Comparison of ENCODE assay signal across 23 cellular contexts in the genomic region with DNA sequence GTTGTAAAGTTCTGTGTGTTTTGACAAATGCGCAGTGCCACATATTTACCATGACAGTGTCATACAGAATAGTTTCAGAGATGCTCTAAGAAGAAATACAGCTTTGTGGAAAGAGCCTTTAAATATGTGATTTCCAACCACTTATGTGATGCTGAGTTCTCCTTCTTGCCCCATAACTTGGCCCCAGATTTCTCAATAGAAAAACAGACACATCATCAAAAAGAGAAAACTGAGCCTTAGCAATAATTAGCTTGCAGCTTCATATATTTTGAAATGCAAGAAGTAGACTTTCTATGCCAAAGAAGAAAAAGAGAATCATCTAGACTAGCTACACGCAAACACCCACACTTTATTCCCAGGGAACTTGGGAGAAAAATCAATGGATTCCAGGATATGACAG.
DNase-seq lines count a peak whose midpoint lies in the region; ATAC-seq and TF ChIP-seq lines count a peak whose summit lies in the region.
"Had no signal": no experiment of that assay in that cellular context is flagged by ENCODE, and none has a peak within 500 bp of the region (broad histone marks: within the 10 kb centered on the region; RNA-seq: fewer than 3 reads in every experiment).

No MANE protein-coding gene starts in this region.

- TF ChIP-seq CTCF in AG10803 (conservative IDR thresholded peaks at IDR 0.05; ENCODE audit: low read length) (no peak), foreskin fibroblast (IDR thresholded peaks at IDR 0.05; ENCODE audit: low read depth, low read length) (no peak)

- no peaks in the 10 kb centered on the region for H3K9me3 ChIP-seq in naive thymus-derived CD4-positive, alpha-beta T cell (ENCODE audit: control insufficient read depth in 2 of 3, low read length in 3 of 3)
- H3K9me3 ChIP-seq: BE2C had no signal

- no peaks in the 10 kb centered on the region for H3K36me3 ChIP-seq in naive thymus-derived CD4-positive, alpha-beta T cell (ENCODE audit: control insufficient read depth in 2 of 3, insufficient read depth in 3 of 3, low read length in 3 of 3)
- H3K36me3 ChIP-seq: BE2C had no signal

- CTCF ChIA-PET in naive thymus-derived CD4-positive, alpha-beta T cell (lab: Charles Lee), result no interaction called here

- H3K4me1 Mint-ChIP-seq in naive thymus-derived CD4-positive, alpha-beta T cell, result peaks cover 0 to 8% (median 5%) of the 10 kb centered on the region in 7 donors
- peaks cover 3% of the 10 kb centered on the region for H3K4me1 Mint-ChIP-seq in activated naive CD8-positive, alpha-beta T cell treated with anti-CD3 and anti-CD28 coated beads, Interleukin-2, amount 50 U/mL, for 24 hours
- H3K4me1 Mint-ChIP-seq: CD4-positive, CD25-positive, alpha-beta regulatory T cell; CD8-positive, alpha-beta memory T cell; GM23338 had no signal

- POLR2A ChIA-PET in naive thymus-derived CD4-positive, alpha-beta T cell (lab: Charles Lee), result no interaction called here

- H3K27ac Mint-ChIP-seq in naive thymus-derived CD4-positive, alpha-beta T cell, result no peak overlapping the region
- H3K27ac Mint-ChIP-seq in activated naive CD8-positive, alpha-beta T cell treated with anti-CD3 and anti-CD28 coated beads, Interleukin-2, amount 50 U/mL, for 24 hours, result no peak overlapping the region
- no peak overlapping the region for H3K27ac Mint-ChIP-seq in activated naive CD4-positive, alpha-beta T cell treated with anti-CD3 and anti-CD28 coated beads, Interleukin-2, amount 50 U/mL, for 72 hours
- H3K27ac Mint-ChIP-seq: GM23338, HFFc6 had no signal

- intact Hi-C loops in naive thymus-derived CD4-positive, alpha-beta T cell (cut with micrococcal nuclease), result no loop called here

- peaks cover 0 to 10% (median 0%) of the 10 kb centered on the region in 11 donors for H3K9me3 Mint-ChIP-seq in naive thymus-derived CD4-positive, alpha-beta T cell
- no peaks in the 10 kb centered on the region for H3K9me3 Mint-ChIP-seq in activated naive CD8-positive, alpha-beta T cell treated with anti-CD3 and anti-CD28 coated beads, Interleukin-2, amount 50 U/mL, for 24 hours
- H3K9me3 Mint-ChIP-seq in activated naive CD4-positive, alpha-beta T cell treated with anti-CD3 and anti-CD28 coated beads, Interleukin-2, amount 50 U/mL, for 72 hours, result no peaks in the 10 kb centered on the region
- H3K9me3 Mint-ChIP-seq: CD8-positive, alpha-beta memory T cell; HFFc6 had no signal

- no peaks in the 10 kb centered on the region for H3K4me1 ChIP-seq in naive thymus-derived CD4-positive, alpha-beta T cell (ENCODE audit: control insufficient read depth in 2 of 2, insufficient read depth in 2 of 2, low read length in 2 of 2)
- H3K4me1 ChIP-seq: BE2C had no signal

- DNase-seq in AG10803 (ENCODE audit: low read depth), result peak; percentile 39
- DNase-seq in dedifferentiated amniotic fluid mesenchymal stem cell (ENCODE audit: extremely low spot score), result peak; percentile 35
- peak; percentile 33 to 73 for DNase-seq in foreskin fibroblast
- no peak for DNase-seq in naive thymus-derived CD4-positive, alpha-beta T cell
- no peak for DNase-seq in NCI-H748 treated with DMSO at 0.1 percent for 48 hours (lab: John Stamatoyannopoulos, UW)
- no peak for DNase-seq in activated naive CD8-positive, alpha-beta T cell treated with anti-CD3 and anti-CD28 coated beads, Interleukin-2, amount 50 U/mL, for 24 hours
- DNase-seq in activated naive CD4-positive, alpha-beta T cell treated with anti-CD3 and anti-CD28 coated beads, Interleukin-2, amount 50 U/mL, for 72 hours (ENCODE audit: low spot score in 2 of 2), result no peak
- DNase-seq: 8988T; BE2C; C1 segment of cervical spinal cord; CD4-positive, CD25-positive, alpha-beta regulatory T cell; CD8-positive, alpha-beta memory T cell; COR-L47; DMS 273 treated with DMSO at 0.1 percent for 48 hours; DMS53; DND-41; EL; H7; HFFc6; IMR-90 had no signal

- H3K36me3 Mint-ChIP-seq in naive thymus-derived CD4-positive, alpha-beta T cell, result no peaks in the 10 kb centered on the region
- no peaks in the 10 kb centered on the region for H3K36me3 Mint-ChIP-seq in activated naive CD8-positive, alpha-beta T cell treated with anti-CD3 and anti-CD28 coated beads, Interleukin-2, amount 50 U/mL, for 24 hours (ENCODE audit: low read depth)
- no peaks in the 10 kb centered on the region for H3K36me3 Mint-ChIP-seq in activated naive CD4-positive, alpha-beta T cell treated with anti-CD3 and anti-CD28 coated beads, Interleukin-2, amount 50 U/mL, for 72 hours
- H3K36me3 Mint-ChIP-seq: CD4-positive, CD25-positive, alpha-beta regulatory T cell; CD8-positive, alpha-beta memory T cell had no signal

- H3K27me3 ChIP-seq in naive thymus-derived CD4-positive, alpha-beta T cell (ENCODE audit: control insufficient read depth in 2 of 2, insufficient read depth in 2 of 2, low read length in 2 of 2), result peaks cover 2 to 3% of the 10 kb centered on the region in 2 donors
- H3K27me3 ChIP-seq: BE2C had no signal

- peaks cover 0 to 17% (median 10%) of the 10 kb centered on the region in 5 donors for H3K27me3 Mint-ChIP-seq in naive thymus-derived CD4-positive, alpha-beta T cell
- peaks cover 6% of the 10 kb centered on the region for H3K27me3 Mint-ChIP-seq in activated naive CD8-positive, alpha-beta T cell treated with anti-CD3 and anti-CD28 coated beads, Interleukin-2, amount 50 U/mL, for 24 hours
- H3K27me3 Mint-ChIP-seq: CD4-positive, CD25-positive, alpha-beta regulatory T cell had no signal

- H3K4me3 ChIP-seq in AG10803 (ENCODE audit: low read length), result no peak overlapping the region
- no peak overlapping the region for H3K4me3 ChIP-seq in foreskin fibroblast (ENCODE audit: low read depth in 1 of 2, low read length in 2 of 2)
- no peak overlapping the region for H3K4me3 ChIP-seq in naive thymus-derived CD4-positive, alpha-beta T cell (ENCODE audit: low read length)
- H3K4me3 ChIP-seq: GM23338 had no signal

- no peak overlapping the region for H3K4me3 Mint-ChIP-seq in naive thymus-derived CD4-positive, alpha-beta T cell
- no peak overlapping the region for H3K4me3 Mint-ChIP-seq in activated naive CD8-positive, alpha-beta T cell treated with anti-CD3 and anti-CD28 coated beads, Interleukin-2, amount 50 U/mL, for 24 hours
- H3K4me3 Mint-ChIP-seq: CD4-positive, CD25-positive, alpha-beta regulatory T cell; CD8-positive, alpha-beta memory T cell; GM23338; HFFc6 had no signal

- no peak for ATAC-seq in naive thymus-derived CD4-positive, alpha-beta T cell
- no peak for ATAC-seq in activated naive CD8-positive, alpha-beta T cell treated with anti-CD3 and anti-CD28 coated beads, Interleukin-2, amount 50 U/mL, for 24 hours
- no peak for ATAC-seq in activated naive CD4-positive, alpha-beta T cell treated with anti-CD3 and anti-CD28 coated beads, Interleukin-2, amount 50 U/mL, for 72 hours
- ATAC-seq: GM23338, HCT116 had no signal

- no peak overlapping the region for H3K27ac ChIP-seq in naive thymus-derived CD4-positive, alpha-beta T cell (ENCODE audit: low read depth, low read length)
- H3K27ac ChIP-seq: HL-60 had no signal

Comparison
In these comparisons a context has a peak if more than half of its experiments do, and no peak if none do; other contexts are left out.
1. DNase-seq: peak in AG10803 (single experiment), dedifferentiated amniotic fluid mesenchymal stem cell (single experiment) and foreskin fibroblast (2 of 2); none in naive thymus-derived CD4-positive, alpha-beta T cell (0 of 9), NCI-H748 treated with DMSO at 0.1 percent for 48 hours (single experiment), activated naive CD8-positive, alpha-beta T cell treated with anti-CD3 and anti-CD28 coated beads, Interleukin-2, amount 50 U/mL, for 24 hours (single experiment) and activated naive CD4-positive, alpha-beta T cell treated with anti-CD3 and anti-CD28 coated beads, Interleukin-2, amount 50 U/mL, for 72 hours (0 of 2).